4 cellular contexts compared by ENCODE assay signal in genomic region chr2:27538839-27539450, GRCh38. TPM values are rescaled to one million over a fixed set of nuclear protein-coding genes. Genes with fewer than 3 reads are reported as not detected.
"Had no signal": no experiment of that assay in that cellular context is flagged by ENCODE, and none has a peak within 500 bp of the region (broad histone marks: within the 10 kb centered on the region; RNA-seq: fewer than 3 reads in every experiment).

No MANE protein-coding gene starts in this region.

RNA-seq across cellular contexts. Expression of gene GCKR, which starts 42.3 kb away (rescaled TPM):
- total RNA-seq: naive thymus-derived CD8-positive, alpha-beta T cell; natural killer cell treated with Interleukin-12 subunit alpha and Interleukin-12 subunit beta and Interleukin-15 and Interleukin-18, amount 100 ng/mL, for 72 hours; skeletal muscle tissue; tibial nerve had no signal
- polyA plus RNA-seq: naive thymus-derived CD8-positive, alpha-beta T cell had no signal

RNA-seq across cellular contexts. Expression of gene FNDC4, which starts 43.9 kb away (rescaled TPM):
- total RNA-seq: naive thymus-derived CD8-positive, alpha-beta T cell; natural killer cell treated with Interleukin-12 subunit alpha and Interleukin-12 subunit beta and Interleukin-15 and Interleukin-18, amount 100 ng/mL, for 72 hours had no signal
